In genomic region chr7:77370606-77371005, GRCh38 we compare ENCODE assay signal across 20 cellular contexts. TPM values are rescaled to one million over a fixed set of nuclear protein-coding genes. Genes with fewer than 3 reads are reported as not detected.
DNase-seq lines count a peak whose midpoint lies in the region; ATAC-seq, FAIRE-seq and TF ChIP-seq lines count a peak whose summit lies in the region.
"Had no signal": no experiment of that assay in that cellular context is flagged by ENCODE, and none has a peak within 500 bp of the region (broad histone marks: within the 10 kb centered on the region; RNA-seq: fewer than 3 reads in every experiment).

No MANE protein-coding gene starts in this region.

- no peak for TF ChIP-seq CTCF in foreskin keratinocyte (conservative IDR thresholded peaks at IDR 0.05)

- no peaks in the 10 kb centered on the region for H3K4me1 ChIP-seq in foreskin keratinocyte
- H3K4me1 ChIP-seq: ascending aorta, heart left ventricle, testis had no signal

- no peaks in the 10 kb centered on the region for H3K27me3 ChIP-seq in foreskin keratinocyte
- H3K27me3 ChIP-seq: ascending aorta, heart left ventricle, testis had no signal

- no peak overlapping the region for H3K27ac ChIP-seq in foreskin keratinocyte
- H3K27ac ChIP-seq: ascending aorta, heart left ventricle, testis had no signal

- ATAC-seq in GM19463 (IDR thresholded peaks at IDR 0.05; ENCODE audit: unreplicated experiment): peak; percentile 72
- peak; percentile 89 for ATAC-seq in HG03039 (IDR thresholded peaks at IDR 0.05; ENCODE audit: unreplicated experiment)
- ATAC-seq in foreskin keratinocyte: no peak
- ATAC-seq in HG02981 (IDR thresholded peaks at IDR 0.05; ENCODE audit: unreplicated experiment): no peak
- ATAC-seq: effector memory CD8-positive, alpha-beta T cell; HCT116; heart left ventricle had no signal

- DNase-seq in GM18507 (ENCODE audit: extremely low spot score, insufficient read length, low read depth) (no peak), foreskin keratinocyte (peak; percentile 32 to 60), anterior cingulate cortex (lab: John Stamatoyannopoulos, UW) (no peak), A172 (ENCODE audit: low spot score) (no peak)
- no peak for DNase-seq in activated CD4-positive, alpha-beta T cell treated with anti-CD3 and anti-CD28 coated beads, Interleukin-2, amount 50 U/mL, for 48 hours
- DNase-seq: activated CD4-positive, alpha-beta T cell treated with anti-CD3 and anti-CD28 coated beads for 48 hours; activated CD8-positive, alpha-beta memory T cell treated with anti-CD3 and anti-CD28 coated beads, Interleukin-2, amount 50 U/mL, for 4 hours; effector memory CD8-positive, alpha-beta T cell; heart left ventricle; NCI-H187 treated with DMSO at 0.1 percent for 48 hours; NK-92 treated with Interleukin-12 subunit alpha and Interleukin-12 subunit beta, amount 100 ng/mL, for 24 hours; posterior cingulate gyrus; stimulated activated CD4-positive, alpha-beta T cell treated with anti-CD3 and anti-CD28 coated beads, Interleukin-4, amount 100 ng/mL, for 1 hour; testis had no signal

- peak; percentile 12 for FAIRE-seq in GM18507 (lab: Jason Lieb, UNC)
- FAIRE-seq: islet of Langerhans had no signal

RNA-seq across cellular contexts. Expression of gene GSAP, which starts 45.5 kb away (rescaled TPM):
- total RNA-seq in foreskin keratinocyte: 3.9 and 4.2 TPM in 2 replicates
- 1.6 and 2.0 TPM in 2 replicates for polyA plus RNA-seq in foreskin keratinocyte
- total RNA-seq in A172 (2014; rRNA removed; shearing (Covaris generic)): 9.6 and 13.7 TPM in 2 replicates

Comparison
In these comparisons a context has a peak if more than half of its experiments do, and no peak if none do; other contexts are left out.
1. DNase-seq: peak in foreskin keratinocyte (2 of 2); none in GM18507 (single experiment), anterior cingulate cortex (0 of 58), A172 (single experiment) and activated CD4-positive, alpha-beta T cell treated with anti-CD3 and anti-CD28 coated beads, Interleukin-2, amount 50 U/mL, for 48 hours (0 of 2).
2. ATAC-seq: peak in GM19463 (single experiment) and HG03039 (single experiment); none in foreskin keratinocyte (single experiment) and HG02981 (single experiment).